12 cellular contexts compared by ENCODE assay signal in genomic region chr11:36075053-36075452, GRCh38.
DNase-seq lines count a peak whose midpoint lies in the region; TF ChIP-seq lines count a peak whose summit lies in the region.
"Had no signal": no experiment of that assay in that cellular context is flagged by ENCODE, and none has a peak within 500 bp of the region (broad histone marks: within the 10 kb centered on the region; RNA-seq: fewer than 3 reads in every experiment).

No MANE protein-coding gene starts in this region.

- H3K4me3 Mint-ChIP-seq in activated CD4-positive, alpha-beta memory T cell treated with anti-CD3 and anti-CD28 coated beads for 36 hours: no peak overlapping the region

- intact Hi-C loops in activated CD4-positive, alpha-beta memory T cell treated with anti-CD3 and anti-CD28 coated beads for 36 hours (cut with micrococcal nuclease): no loop called here

- no peaks in the 10 kb centered on the region for H3K4me1 Mint-ChIP-seq in activated CD4-positive, alpha-beta memory T cell treated with anti-CD3 and anti-CD28 coated beads for 36 hours (ENCODE audit: low read depth)

- peaks cover 4% of the 10 kb centered on the region for H3K27me3 Mint-ChIP-seq in activated CD4-positive, alpha-beta memory T cell treated with anti-CD3 and anti-CD28 coated beads for 36 hours

- no peak overlapping the region for H3K27ac Mint-ChIP-seq in activated CD4-positive, alpha-beta memory T cell treated with anti-CD3 and anti-CD28 coated beads for 36 hours

- CTCF ChIA-PET in activated CD4-positive, alpha-beta memory T cell treated with anti-CD3 and anti-CD28 coated beads for 36 hours (lab: Charles Lee): no interaction called here

- H3K36me3 Mint-ChIP-seq in activated CD4-positive, alpha-beta memory T cell treated with anti-CD3 and anti-CD28 coated beads for 36 hours: no peaks in the 10 kb centered on the region

- no peak for TF ChIP-seq CTCF in choroid plexus epithelial cell (conservative IDR thresholded peaks at IDR 0.05; ENCODE audit: low read depth, low read length)

- POLR2A ChIA-PET in activated CD4-positive, alpha-beta memory T cell treated with anti-CD3 and anti-CD28 coated beads for 36 hours (lab: Charles Lee): no interaction called here

- no peaks in the 10 kb centered on the region for H3K9me3 Mint-ChIP-seq in activated CD4-positive, alpha-beta memory T cell treated with anti-CD3 and anti-CD28 coated beads for 36 hours

- DNase-seq in AG08395 (ENCODE audit: low spot score): peak; percentile 69
- DNase-seq in LHCN-M2 (ENCODE audit: low read depth): peak; percentile 92
- peak; percentile 91 for DNase-seq in choroid plexus epithelial cell (ENCODE audit: low read depth)
- peak; percentile 80 for DNase-seq in myocyte (ENCODE audit: low read depth)
- no peak for DNase-seq in activated CD4-positive, alpha-beta memory T cell treated with anti-CD3 and anti-CD28 coated beads for 36 hours
- no peak for DNase-seq in activated CD4-positive, CD25-positive, alpha-beta regulatory T cell treated with anti-CD3 and anti-CD28 coated beads, Interleukin-2, amount 50 U/mL, for 72 hours
- DNase-seq in caudate nucleus (lab: John Stamatoyannopoulos, UW): no peak
- DNase-seq in cerebellum (ENCODE audit: low spot score): no peak
- DNase-seq: NCI-H510A treated with DMSO at 0.1 percent for 48 hours, SHP77, WERI-Rb-1 had no signal

- H3K4me3 ChIP-seq in choroid plexus epithelial cell (ENCODE audit: low read depth, low read length): no peak overlapping the region

- H3K27ac ChIP-seq in caudate nucleus (ENCODE audit: low read depth, low read length): no peak overlapping the region
- H3K27ac ChIP-seq: C4-2B, WERI-Rb-1 had no signal

Comparison
In these comparisons a context has a peak if more than half of its experiments do, and no peak if none do; other contexts are left out.
1. DNase-seq: peak in AG08395 (single experiment), LHCN-M2 (single experiment), choroid plexus epithelial cell (single experiment) and myocyte (single experiment); none in activated CD4-positive, alpha-beta memory T cell treated with anti-CD3 and anti-CD28 coated beads for 36 hours (single experiment), activated CD4-positive, CD25-positive, alpha-beta regulatory T cell treated with anti-CD3 and anti-CD28 coated beads, Interleukin-2, amount 50 U/mL, for 72 hours (single experiment), caudate nucleus (0 of 61) and cerebellum (single experiment).